Comparison of ENCODE assay signal across 12 cellular contexts in the genomic region with DNA sequence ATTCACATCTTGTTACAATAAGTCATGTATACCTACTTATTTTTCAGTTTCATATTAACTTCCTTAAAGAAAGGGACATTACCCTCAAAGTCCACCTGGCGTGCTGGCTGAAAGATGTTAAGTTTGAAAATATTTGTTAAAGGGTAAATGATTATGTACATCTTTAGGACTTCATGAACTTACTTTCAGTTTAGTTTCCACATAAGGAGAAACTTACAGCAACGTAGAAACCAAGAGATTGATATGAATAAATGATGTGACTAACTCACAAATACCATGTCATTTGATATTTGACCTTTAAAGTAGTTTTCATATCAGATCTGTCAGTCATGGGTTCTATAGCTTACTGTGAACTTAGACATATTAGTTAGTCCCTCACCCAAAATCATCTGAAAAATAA. TPM values are rescaled to one million over a fixed set of nuclear protein-coding genes. Genes with fewer than 3 reads are reported as not detected.
DNase-seq lines count a peak whose midpoint lies in the region; ATAC-seq and TF ChIP-seq lines count a peak whose summit lies in the region.
"Had no signal": no experiment of that assay in that cellular context is flagged by ENCODE, and none has a peak within 500 bp of the region (broad histone marks: within the 10 kb centered on the region; RNA-seq: fewer than 3 reads in every experiment).

No MANE protein-coding gene starts in this region.

- H3K9me3 ChIP-seq in CD4-positive, CD25-positive, alpha-beta regulatory T cell (ENCODE audit: control insufficient read depth in 2 of 2, low read length in 2 of 2), result no peaks in the 10 kb centered on the region
- H3K9me3 ChIP-seq in esophagus squamous epithelium, result no peaks in the 10 kb centered on the region
- H3K9me3 ChIP-seq: Caco-2, heart left ventricle had no signal

- peaks cover 78% of the 10 kb centered on the region for H3K4me1 ChIP-seq in CD4-positive, CD25-positive, alpha-beta regulatory T cell (ENCODE audit: control insufficient read depth, insufficient read depth, low read length, poor library complexity, severe bottlenecking)
- peaks cover 0 to 8% (median 0%) of the 10 kb centered on the region in 3 donors for H3K4me1 ChIP-seq in esophagus squamous epithelium
- H3K4me1 ChIP-seq: Caco-2, parathyroid adenoma had no signal

- peak in 1 of 3 donors; percentile 72 for DNase-seq in CD4-positive, CD25-positive, alpha-beta regulatory T cell
- DNase-seq in amygdala (lab: John Stamatoyannopoulos, UW) (no peak), esophagus squamous epithelium (lab: John Stamatoyannopoulos, UW) (no peak), G401 (ENCODE audit: low spot score) (no peak), COLO829 (ENCODE audit: low spot score) (no peak)
- DNase-seq: Caco-2, heart left ventricle had no signal

- peak overlapping the region; percentile 99 for H3K4me3 ChIP-seq in CD4-positive, CD25-positive, alpha-beta regulatory T cell (ENCODE audit: low read depth, low read length)
- H3K4me3 ChIP-seq in esophagus squamous epithelium, result no peak overlapping the region
- H3K4me3 ChIP-seq: heart left ventricle had no signal

- no peaks in the 10 kb centered on the region for H3K27me3 Mint-ChIP-seq in CD4-positive, CD25-positive, alpha-beta regulatory T cell
- H3K27me3 Mint-ChIP-seq in activated T-helper 17 cell treated with anti-CD3 and anti-CD28 coated beads, Interleukin-2, amount 50 U/mL, for 72 hours, result no peaks in the 10 kb centered on the region

- peak overlapping the region; percentile 77 to 95 (median 92) for H3K4me3 Mint-ChIP-seq in CD4-positive, CD25-positive, alpha-beta regulatory T cell
- H3K4me3 Mint-ChIP-seq in activated T-helper 17 cell treated with anti-CD3 and anti-CD28 coated beads, Interleukin-2, amount 50 U/mL, for 72 hours, result peak overlapping the region; percentile 88

- peak overlapping the region; percentile 97 to 100 (median 97) for H3K27ac Mint-ChIP-seq in CD4-positive, CD25-positive, alpha-beta regulatory T cell
- H3K27ac Mint-ChIP-seq in activated T-helper 17 cell treated with anti-CD3 and anti-CD28 coated beads, Interleukin-2, amount 50 U/mL, for 72 hours, result peak overlapping the region; percentile 99

- 69 to 84% methylated on average over 2 of the region's 2 CpGs for WGBS in esophagus squamous epithelium, 2 donors

- in situ Hi-C loops in G401 (cut with HindIII; ENCODE audit: low sequenced_read_pairs), result no loop called here

- intact Hi-C loops in esophagus squamous epithelium (cut with DNase I), result no loop called here

- H3K9me3 Mint-ChIP-seq in CD4-positive, CD25-positive, alpha-beta regulatory T cell, result peaks cover 0 to 1% (median 0%) of the 10 kb centered on the region in 7 donors
- H3K9me3 Mint-ChIP-seq in activated T-helper 17 cell treated with anti-CD3 and anti-CD28 coated beads, Interleukin-2, amount 50 U/mL, for 72 hours, result peaks cover 7% of the 10 kb centered on the region

- ATAC-seq in CD4-positive, CD25-positive, alpha-beta regulatory T cell (ENCODE audit: low read depth in 2 of 2), result peak; percentile 12 to 18
- ATAC-seq in GM19035 (IDR thresholded peaks at IDR 0.05; ENCODE audit: unreplicated experiment) (peak; percentile 47), HG02943 (IDR thresholded peaks at IDR 0.05; ENCODE audit: low read depth, unreplicated experiment) (peak; percentile 46)
- ATAC-seq in activated T-helper 17 cell treated with anti-CD3 and anti-CD28 coated beads, Interleukin-2, amount 50 U/mL, for 72 hours (replicated peaks), result peak; percentile 65
- ATAC-seq: heart left ventricle had no signal

- TF ChIP-seq POLR2A in esophagus squamous epithelium (IDR thresholded peaks at IDR 0.05), result no peak

- peaks cover 32 to 80% (median 59%) of the 10 kb centered on the region in 4 donors for H3K4me1 Mint-ChIP-seq in CD4-positive, CD25-positive, alpha-beta regulatory T cell
- peaks cover 36% of the 10 kb centered on the region for H3K4me1 Mint-ChIP-seq in activated T-helper 17 cell treated with anti-CD3 and anti-CD28 coated beads, Interleukin-2, amount 50 U/mL, for 72 hours

- peaks cover 13% of the 10 kb centered on the region for H3K36me3 ChIP-seq in CD4-positive, CD25-positive, alpha-beta regulatory T cell (ENCODE audit: control insufficient read depth, insufficient read depth, low read length)
- H3K36me3 ChIP-seq in esophagus squamous epithelium, result peaks cover 0 to 34% (median 0%) of the 10 kb centered on the region in 3 donors
- H3K36me3 ChIP-seq: brain microvascular endothelial cell had no signal

- H3K27me3 ChIP-seq in CD4-positive, CD25-positive, alpha-beta regulatory T cell (ENCODE audit: control insufficient read depth, insufficient read depth, low read length), result no peaks in the 10 kb centered on the region
- H3K27me3 ChIP-seq in esophagus squamous epithelium, result no peaks in the 10 kb centered on the region
- H3K27me3 ChIP-seq: brain microvascular endothelial cell, heart left ventricle had no signal

- H3K36me3 Mint-ChIP-seq in CD4-positive, CD25-positive, alpha-beta regulatory T cell, result peaks cover 47% of the 10 kb centered on the region
- H3K36me3 Mint-ChIP-seq in activated T-helper 17 cell treated with anti-CD3 and anti-CD28 coated beads, Interleukin-2, amount 50 U/mL, for 72 hours (ENCODE audit: low read depth), result peaks cover 98% of the 10 kb centered on the region

- peak overlapping the region; percentile 88 for H3K27ac ChIP-seq in CD4-positive, CD25-positive, alpha-beta regulatory T cell (ENCODE audit: insufficient read depth, low read length, poor library complexity, severe bottlenecking)
- no peak overlapping the region for H3K27ac ChIP-seq in esophagus squamous epithelium
- H3K27ac ChIP-seq: brain microvascular endothelial cell, parathyroid adenoma had no signal

- no peak for TF ChIP-seq CTCF in esophagus squamous epithelium (IDR thresholded peaks at IDR 0.05)

RNA-seq across cellular contexts. Expression of gene CLEC2D, which starts 2.1 kb away (rescaled TPM):
- 219 TPM for total RNA-seq in CD4-positive, CD25-positive, alpha-beta regulatory T cell
- 100 to 1,000 TPM; 223 to 312 (median 247) TPM for polyA plus RNA-seq in CD4-positive, CD25-positive, alpha-beta regulatory T cell
- total RNA-seq in activated T-helper 17 cell treated with anti-CD3 and anti-CD28 coated beads, Interleukin-2, amount 50 U/mL, for 72 hours, result 100 to 1,000 TPM; 146 to 267 TPM
- total RNA-seq in esophagus squamous epithelium, result 10 to 100 TPM in 1 of 4 donors, 1 to 10 TPM in 3; 1.6 to 11.8 (median 4.3) TPM
- 0.20 and 4.3 TPM in 2 replicates for total RNA-seq in G401 (2014; rRNA removed; shearing (Covaris generic))

RNA-seq across cellular contexts. Expression of gene KLRB1, which starts 59.7 kb away (rescaled TPM):
- 17.6 TPM for total RNA-seq in CD4-positive, CD25-positive, alpha-beta regulatory T cell
- polyA plus RNA-seq in CD4-positive, CD25-positive, alpha-beta regulatory T cell, result 10 to 100 TPM; 14.4 to 30.5 (median 24.3) TPM
- total RNA-seq in activated T-helper 17 cell treated with anti-CD3 and anti-CD28 coated beads, Interleukin-2, amount 50 U/mL, for 72 hours, result 10 to 100 TPM in 1 of 2 donors, 1 to 10 TPM in 1; 6.8 to 11.6 TPM
- 1 to 10 TPM in 1 of 4 donors, under 1 TPM in 2, not detected in 1; 0.70 to 2.7 (median 0.97) TPM for total RNA-seq in esophagus squamous epithelium
- total RNA-seq in G401 (2014; rRNA removed; shearing (Covaris generic)), result not detected in 2 replicates
- total RNA-seq: Caco-2 had no signal

Comparison
In these comparisons a context has a peak if more than half of its experiments do, and no peak if none do; other contexts are left out.
1. ATAC-seq: peak in every context shown above with its lines; median percentile 65 in activated T-helper 17 cell treated with anti-CD3 and anti-CD28 coated beads, Interleukin-2, amount 50 U/mL, for 72 hours; 47 in GM19035; 46 in HG02943; 15 in CD4-positive, CD25-positive, alpha-beta regulatory T cell.
2. RNA of gene CLEC2D, which starts 2.1 kb away (total RNA-seq): 146 to 267 TPM in activated T-helper 17 cell treated with anti-CD3 and anti-CD28 coated beads, Interleukin-2, amount 50 U/mL, for 72 hours and 219 TPM in CD4-positive, CD25-positive, alpha-beta regulatory T cell (single experiment); 1.6 to 11.8 TPM in esophagus squamous epithelium and 0.20 to 4.3 TPM in G401; every median in the first group is over 10 times any median in the second.